In the genomic region with DNA sequence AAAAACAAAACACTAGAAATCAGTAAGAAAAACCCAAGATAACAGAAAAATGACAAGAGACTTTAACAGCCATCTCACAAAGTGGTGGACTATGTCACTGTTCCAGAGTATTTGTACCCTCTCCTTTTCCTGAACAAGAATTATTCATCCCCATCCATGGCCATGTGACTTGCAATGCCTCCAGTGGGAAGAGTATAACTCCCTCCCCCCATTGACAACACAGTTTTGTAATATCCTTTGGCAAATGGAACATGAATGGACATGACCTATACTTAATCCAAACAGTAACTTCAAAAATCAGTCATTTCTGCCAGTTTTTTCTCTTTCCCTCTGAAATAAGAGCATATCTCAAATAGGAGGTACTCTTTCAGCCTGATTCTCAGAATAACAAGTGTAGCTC, we compare ENCODE assay signal across 12 cellular contexts. TPM values are rescaled to one million over a fixed set of nuclear protein-coding genes. Genes with fewer than 3 reads are reported as not detected.
DNase-seq lines count a peak whose midpoint lies in the region; ATAC-seq and TF ChIP-seq lines count a peak whose summit lies in the region.
"Had no signal": no experiment of that assay in that cellular context is flagged by ENCODE, and none has a peak within 500 bp of the region (broad histone marks: within the 10 kb centered on the region; RNA-seq: fewer than 3 reads in every experiment).

No MANE protein-coding gene starts in this region.

- peak overlapping the region; percentile 12; the same call in 1 of the 2 replicates for H3K27ac ChIP-seq in VCaP
- peak overlapping the region; percentile 40 for H3K27ac ChIP-seq in foreskin keratinocyte
- H3K27ac ChIP-seq: Peyer's patch, skin epidermis had no signal

- TF ChIP-seq CTCF in VCaP (conservative IDR thresholded peaks at IDR 0.05) (no peak), foreskin keratinocyte (conservative IDR thresholded peaks at IDR 0.05) (no peak), GM20000 (IDR thresholded peaks at IDR 0.05; ENCODE audit: extremely low read depth, missing control alignments) (no peak)

- DNase-seq in activated CD4-positive, alpha-beta T cell treated with anti-CD3 and anti-CD28 coated beads, Interleukin-2, amount 10 ng/mL, durations not matched to agents 24 days and 14 days = no peak
- DNase-seq in activated CD4-positive, alpha-beta T cell treated with anti-CD3 and anti-CD28 coated beads for 48 hours = no peak
- peak; percentile 79 to 89 for DNase-seq in foreskin keratinocyte
- DNase-seq in GM20000 (ENCODE audit: low spot score) = no peak
- no peak for DNase-seq in activated T-cell treated with anti-CD3 and anti-CD28 coated beads, Interleukin-2, amount 50 U/mL, for 48 hours
- DNase-seq in effector memory CD8-positive, alpha-beta T cell = no peak
- DNase-seq: NCI-H2107, Peyer's patch had no signal

- H3K27me3 ChIP-seq in foreskin keratinocyte = no peaks in the 10 kb centered on the region
- H3K27me3 ChIP-seq in skeletal muscle satellite cell (ENCODE audit: control insufficient read depth, insufficient read depth, low read length) = no peaks in the 10 kb centered on the region
- H3K27me3 ChIP-seq: Peyer's patch had no signal

- H3K9me3 ChIP-seq in skeletal muscle satellite cell (replicated peaks; ENCODE audit: low read length) = no peaks in the 10 kb centered on the region
- H3K9me3 ChIP-seq: Peyer's patch had no signal

- H3K9ac ChIP-seq in skeletal muscle satellite cell (ENCODE audit: low read depth, low read length) = no peak overlapping the region

- no peak overlapping the region for H3K4me3 ChIP-seq in skeletal muscle satellite cell (ENCODE audit: low read length)
- H3K4me3 ChIP-seq: Peyer's patch, skin epidermis had no signal

- H3K36me3 ChIP-seq in skeletal muscle satellite cell (ENCODE audit: insufficient read depth, low read length) = no peaks in the 10 kb centered on the region
- H3K36me3 ChIP-seq: Peyer's patch had no signal

- intact Hi-C loops in activated CD4-positive, alpha-beta T cell treated with anti-CD3 and anti-CD28 coated beads, Interleukin-2, amount 10 ng/mL, durations not matched to agents 24 days and 14 days (cut with micrococcal nuclease) = no loop called here

- ATAC-seq in foreskin keratinocyte = peak; percentile 85
- no peak for ATAC-seq in effector memory CD8-positive, alpha-beta T cell (replicated peaks)

- H3K27ac Mint-ChIP-seq in activated CD4-positive, alpha-beta T cell treated with anti-CD3 and anti-CD28 coated beads, Interleukin-2, amount 10 ng/mL, durations not matched to agents 24 days and 14 days = peak overlapping the region; percentile 20
- peak overlapping the region in 1 of 2 donors; percentile 13 for H3K27ac Mint-ChIP-seq in effector memory CD8-positive, alpha-beta T cell
- H3K27ac Mint-ChIP-seq: activated naive CD4-positive, alpha-beta T cell treated with anti-CD3 and anti-CD28 coated beads, Interleukin-2, amount 50 U/mL, for 24 hours had no signal

- H3K27me3 Mint-ChIP-seq in activated CD4-positive, alpha-beta T cell treated with anti-CD3 and anti-CD28 coated beads, Interleukin-2, amount 10 ng/mL, durations not matched to agents 24 days and 14 days = no peaks in the 10 kb centered on the region
- no peaks in the 10 kb centered on the region for H3K27me3 Mint-ChIP-seq in effector memory CD8-positive, alpha-beta T cell
- H3K27me3 Mint-ChIP-seq: activated naive CD4-positive, alpha-beta T cell treated with anti-CD3 and anti-CD28 coated beads, Interleukin-2, amount 50 U/mL, for 24 hours had no signal

- peak overlapping the region; percentile 51 for H3K4me2 ChIP-seq in skeletal muscle satellite cell (ENCODE audit: low read length)

- peaks cover 14% of the 10 kb centered on the region for H3K4me1 ChIP-seq in foreskin keratinocyte
- peaks cover 11% of the 10 kb centered on the region for H3K4me1 ChIP-seq in skeletal muscle satellite cell (ENCODE audit: control insufficient read depth, insufficient read depth, low read length)

- H3K4me3 Mint-ChIP-seq in activated CD4-positive, alpha-beta T cell treated with anti-CD3 and anti-CD28 coated beads, Interleukin-2, amount 10 ng/mL, durations not matched to agents 24 days and 14 days = no peak overlapping the region
- H3K4me3 Mint-ChIP-seq in effector memory CD8-positive, alpha-beta T cell = peak overlapping the region in 1 of 2 donors; percentile 45
- H3K4me3 Mint-ChIP-seq: activated naive CD4-positive, alpha-beta T cell treated with anti-CD3 and anti-CD28 coated beads, Interleukin-2, amount 50 U/mL, for 24 hours had no signal

- H3K9me3 Mint-ChIP-seq in activated CD4-positive, alpha-beta T cell treated with anti-CD3 and anti-CD28 coated beads, Interleukin-2, amount 10 ng/mL, durations not matched to agents 24 days and 14 days = no peaks in the 10 kb centered on the region
- no peaks in the 10 kb centered on the region for H3K9me3 Mint-ChIP-seq in effector memory CD8-positive, alpha-beta T cell
- H3K9me3 Mint-ChIP-seq: activated naive CD4-positive, alpha-beta T cell treated with anti-CD3 and anti-CD28 coated beads, Interleukin-2, amount 50 U/mL, for 24 hours had no signal

- peaks cover 21% of the 10 kb centered on the region for H3K4me1 Mint-ChIP-seq in activated CD4-positive, alpha-beta T cell treated with anti-CD3 and anti-CD28 coated beads, Interleukin-2, amount 10 ng/mL, durations not matched to agents 24 days and 14 days
- H3K4me1 Mint-ChIP-seq in effector memory CD8-positive, alpha-beta T cell (ENCODE audit: low read depth in 2 of 2) = peaks cover 46 to 70% of the 10 kb centered on the region in 2 donors

- peaks cover 24% of the 10 kb centered on the region for H3K36me3 Mint-ChIP-seq in activated CD4-positive, alpha-beta T cell treated with anti-CD3 and anti-CD28 coated beads, Interleukin-2, amount 10 ng/mL, durations not matched to agents 24 days and 14 days (ENCODE audit: low read depth)
- H3K36me3 Mint-ChIP-seq in effector memory CD8-positive, alpha-beta T cell (ENCODE audit: insufficient read depth) = peaks cover 22% of the 10 kb centered on the region

RNA-seq across cellular contexts. Expression of a gene that starts 33.9 kb away (rescaled TPM):
- 94.7 and 104 TPM in 2 replicates for total RNA-seq in activated CD4-positive, alpha-beta T cell treated with anti-CD3 and anti-CD28 coated beads, Interleukin-2, amount 10 ng/mL, durations not matched to agents 24 days and 14 days
- total RNA-seq in foreskin keratinocyte = 62.1 and 67.8 TPM in 2 replicates
- polyA plus RNA-seq in foreskin keratinocyte = 11.2 and 14.7 TPM in 2 replicates
- 19.0 and 25.1 TPM in 2 replicates for total RNA-seq in skeletal muscle satellite cell (2012; rRNA removed)

Comparison
In these comparisons a context has a peak if more than half of its experiments do, and no peak if none do; other contexts are left out.
1. DNase-seq: peak in foreskin keratinocyte (2 of 2); none in activated CD4-positive, alpha-beta T cell treated with anti-CD3 and anti-CD28 coated beads, Interleukin-2, amount 10 ng/mL, durations not matched to agents 24 days and 14 days (single experiment), activated CD4-positive, alpha-beta T cell treated with anti-CD3 and anti-CD28 coated beads for 48 hours (single experiment), GM20000 (single experiment), activated T-cell treated with anti-CD3 and anti-CD28 coated beads, Interleukin-2, amount 50 U/mL, for 48 hours (0 of 2) and effector memory CD8-positive, alpha-beta T cell (0 of 3).